1 cellular context compared by ENCODE assay signal in the genomic region with DNA sequence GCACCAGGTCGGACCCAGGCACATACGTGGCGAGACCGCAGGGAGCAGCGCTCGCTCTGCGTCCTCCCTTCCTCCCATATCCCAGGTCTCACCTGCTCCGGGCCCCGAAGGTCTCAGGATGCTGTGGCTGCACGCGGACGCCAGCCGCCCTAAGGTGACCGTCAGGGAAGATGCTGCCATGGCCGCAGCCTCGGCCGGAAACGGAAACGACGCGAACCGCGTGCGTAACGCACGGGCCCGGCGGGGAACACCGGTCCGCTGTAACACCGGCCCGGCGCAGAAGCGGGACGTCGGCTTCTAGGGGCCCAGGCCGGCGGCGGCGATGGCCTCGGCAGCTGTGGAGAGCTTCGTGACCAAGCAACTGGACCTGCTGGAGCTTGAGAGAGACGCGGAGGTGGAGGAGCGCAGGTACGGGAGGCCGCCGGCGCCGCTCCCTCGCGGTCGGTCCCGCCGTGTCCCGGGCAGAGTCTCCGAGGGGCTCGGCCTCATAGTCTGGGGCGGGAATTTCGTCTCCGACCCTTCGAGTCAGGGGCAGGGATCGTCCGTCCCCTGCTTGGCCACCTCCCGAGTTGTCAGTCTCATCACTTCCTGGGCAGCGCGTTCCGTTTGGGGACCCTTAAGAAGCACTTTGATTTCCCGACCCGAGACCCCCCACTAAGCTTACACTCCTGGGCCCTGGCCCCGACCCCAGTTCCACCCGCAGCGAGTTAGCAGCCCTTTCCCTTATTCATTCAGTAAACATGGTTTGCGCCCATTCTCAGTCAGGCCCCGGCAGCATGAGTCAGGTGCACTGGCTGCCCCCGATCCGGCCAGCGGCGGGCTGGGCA.
A peak's percentile ranks its signal among the peaks of the same experiment; 100 is the strongest.
TF ChIP-seq lines count a peak whose summit lies in the region.

A gene (plus strand): TSS at position 261 of the 827 bp plus-strand sequence. CDS start 62 bp downstream, at position 323.
A gene (minus strand): TSS at position 202 of the 827 bp plus-strand sequence. CDS start 22 bp downstream, at position 180.

TF ChIP-seq in HepG2, 621 proteins besides CTCF, POLR2A, EP300 and RAD21 (continued from another document and continues in another):
- TF ChIP-seq, protein P1, sequence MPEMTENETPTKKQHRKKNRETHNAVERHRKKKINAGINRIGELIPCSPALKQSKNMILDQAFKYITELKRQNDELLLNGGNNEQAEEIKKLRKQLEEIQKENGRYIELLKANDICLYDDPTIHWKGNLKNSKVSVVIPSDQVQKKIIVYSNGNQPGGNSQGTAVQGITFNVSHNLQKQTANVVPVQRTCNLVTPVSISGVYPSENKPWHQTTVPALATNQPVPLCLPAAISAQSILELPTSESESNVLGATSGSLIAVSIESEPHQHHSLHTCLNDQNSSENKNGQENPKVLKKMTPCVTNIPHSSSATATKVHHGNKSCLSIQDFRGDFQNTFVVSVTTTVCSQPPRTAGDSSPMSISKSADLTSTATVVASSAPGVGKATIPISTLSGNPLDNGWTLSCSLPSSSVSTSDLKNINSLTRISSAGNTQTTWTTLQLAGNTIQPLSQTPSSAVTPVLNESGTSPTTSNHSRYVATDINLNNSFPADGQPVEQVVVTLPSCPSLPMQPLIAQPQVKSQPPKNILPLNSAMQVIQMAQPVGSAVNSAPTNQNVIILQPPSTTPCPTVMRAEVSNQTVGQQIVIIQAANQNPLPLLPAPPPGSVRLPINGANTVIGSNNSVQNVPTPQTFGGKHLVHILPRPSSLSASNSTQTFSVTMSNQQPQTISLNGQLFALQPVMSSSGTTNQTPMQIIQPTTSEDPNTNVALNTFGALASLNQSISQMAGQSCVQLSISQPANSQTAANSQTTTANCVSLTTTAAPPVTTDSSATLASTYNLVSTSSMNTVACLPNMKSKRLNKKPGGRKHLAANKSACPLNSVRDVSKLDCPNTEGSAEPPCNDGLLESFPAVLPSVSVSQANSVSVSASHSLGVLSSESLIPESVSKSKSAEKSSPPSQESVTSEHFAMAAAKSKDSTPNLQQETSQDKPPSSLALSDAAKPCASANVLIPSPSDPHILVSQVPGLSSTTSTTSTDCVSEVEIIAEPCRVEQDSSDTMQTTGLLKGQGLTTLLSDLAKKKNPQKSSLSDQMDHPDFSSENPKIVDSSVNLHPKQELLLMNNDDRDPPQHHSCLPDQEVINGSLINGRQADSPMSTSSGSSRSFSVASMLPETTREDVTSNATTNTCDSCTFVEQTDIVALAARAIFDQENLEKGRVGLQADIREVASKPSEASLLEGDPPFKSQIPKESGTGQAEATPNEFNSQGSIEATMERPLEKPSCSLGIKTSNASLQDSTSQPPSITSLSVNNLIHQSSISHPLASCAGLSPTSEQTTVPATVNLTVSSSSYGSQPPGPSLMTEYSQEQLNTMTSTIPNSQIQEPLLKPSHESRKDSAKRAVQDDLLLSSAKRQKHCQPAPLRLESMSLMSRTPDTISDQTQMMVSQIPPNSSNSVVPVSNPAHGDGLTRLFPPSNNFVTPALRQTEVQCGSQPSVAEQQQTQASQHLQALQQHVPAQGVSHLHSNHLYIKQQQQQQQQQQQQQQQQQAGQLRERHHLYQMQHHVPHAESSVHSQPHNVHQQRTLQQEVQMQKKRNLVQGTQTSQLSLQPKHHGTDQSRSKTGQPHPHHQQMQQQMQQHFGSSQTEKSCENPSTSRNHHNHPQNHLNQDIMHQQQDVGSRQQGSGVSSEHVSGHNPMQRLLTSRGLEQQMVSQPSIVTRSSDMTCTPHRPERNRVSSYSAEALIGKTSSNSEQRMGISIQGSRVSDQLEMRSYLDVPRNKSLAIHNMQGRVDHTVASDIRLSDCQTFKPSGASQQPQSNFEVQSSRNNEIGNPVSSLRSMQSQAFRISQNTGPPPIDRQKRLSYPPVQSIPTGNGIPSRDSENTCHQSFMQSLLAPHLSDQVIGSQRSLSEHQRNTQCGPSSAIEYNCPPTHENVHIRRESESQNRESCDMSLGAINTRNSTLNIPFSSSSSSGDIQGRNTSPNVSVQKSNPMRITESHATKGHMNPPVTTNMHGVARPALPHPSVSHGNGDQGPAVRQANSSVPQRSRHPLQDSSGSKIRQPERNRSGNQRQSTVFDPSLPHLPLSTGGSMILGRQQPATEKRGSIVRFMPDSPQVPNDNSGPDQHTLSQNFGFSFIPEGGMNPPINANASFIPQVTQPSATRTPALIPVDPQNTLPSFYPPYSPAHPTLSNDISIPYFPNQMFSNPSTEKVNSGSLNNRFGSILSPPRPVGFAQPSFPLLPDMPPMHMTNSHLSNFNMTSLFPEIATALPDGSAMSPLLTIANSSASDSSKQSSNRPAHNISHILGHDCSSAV (CRISPR knock-in tag; IDR thresholded peaks at IDR 0.05; ENCODE audit: borderline replicate concordance) = no peak
- peak; percentile 87 for TF ChIP-seq STAT5B (CRISPR knock-in tag; IDR thresholded peaks at IDR 0.05)
- TF ChIP-seq CHD4 (IDR thresholded peaks at IDR 0.05; ENCODE audit: borderline replicate concordance, low read length) = no peak
- peak; percentile 99 for TF ChIP-seq YEATS2 (CRISPR knock-in tag; IDR thresholded peaks at IDR 0.05; ENCODE audit: borderline replicate concordance)
- TF ChIP-seq PAF1 (CRISPR knock-in tag; IDR thresholded peaks at IDR 0.05) = no peak
- peak; percentile 92 for TF ChIP-seq RBFOX2 (IDR thresholded peaks at IDR 0.05; ENCODE audit: low read depth, low read length)
- TF ChIP-seq FOXP1 (IDR thresholded peaks at IDR 0.05) = no peak
- no peak for TF ChIP-seq FOXP1 (CRISPR knock-in tag; IDR thresholded peaks at IDR 0.05)
- TF ChIP-seq PITX1 (CRISPR knock-in tag; IDR thresholded peaks at IDR 0.05) = peak; percentile 80; the same call in 1 of the 2 replicates
- TF ChIP-seq ZNF552 (CRISPR knock-in tag; IDR thresholded peaks at IDR 0.05; ENCODE audit: borderline replicate concordance) = peak; percentile 86
- peak; percentile 7; the same call in 1 of the 2 replicates for TF ChIP-seq MTF2 (CRISPR knock-in tag; IDR thresholded peaks at IDR 0.05; ENCODE audit: borderline replicate concordance)
- TF ChIP-seq ZNF367 (CRISPR knock-in tag; IDR thresholded peaks at IDR 0.05; ENCODE audit: borderline replicate concordance) = peak; percentile 88
- peak; percentile 59; the same call in 1 of the 2 replicates for TF ChIP-seq PAX8 (CRISPR knock-in tag; IDR thresholded peaks at IDR 0.05; ENCODE audit: borderline replicate concordance)
- no peak for TF ChIP-seq ZNF460 (CRISPR knock-in tag; IDR thresholded peaks at IDR 0.05; ENCODE audit: borderline replicate concordance)
- TF ChIP-seq, protein P2, sequence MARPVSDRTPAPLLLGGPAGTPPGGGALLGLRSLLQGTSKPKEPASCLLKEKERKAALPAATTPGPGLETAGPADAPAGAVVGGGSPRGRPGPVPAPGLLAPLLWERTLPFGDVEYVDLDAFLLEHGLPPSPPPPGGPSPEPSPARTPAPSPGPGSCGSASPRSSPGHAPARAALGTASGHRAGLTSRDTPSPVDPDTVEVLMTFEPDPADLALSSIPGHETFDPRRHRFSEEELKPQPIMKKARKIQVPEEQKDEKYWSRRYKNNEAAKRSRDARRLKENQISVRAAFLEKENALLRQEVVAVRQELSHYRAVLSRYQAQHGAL (CRISPR knock-in tag; IDR thresholded peaks at IDR 0.05; ENCODE audit: not compliant biosample characterization) = no peak
- TF ChIP-seq NAIF1 (CRISPR knock-in tag; IDR thresholded peaks at IDR 0.05; ENCODE audit: borderline replicate concordance) = peak; percentile 67; the same call in 1 of the 2 replicates
- TF ChIP-seq, protein P3, sequence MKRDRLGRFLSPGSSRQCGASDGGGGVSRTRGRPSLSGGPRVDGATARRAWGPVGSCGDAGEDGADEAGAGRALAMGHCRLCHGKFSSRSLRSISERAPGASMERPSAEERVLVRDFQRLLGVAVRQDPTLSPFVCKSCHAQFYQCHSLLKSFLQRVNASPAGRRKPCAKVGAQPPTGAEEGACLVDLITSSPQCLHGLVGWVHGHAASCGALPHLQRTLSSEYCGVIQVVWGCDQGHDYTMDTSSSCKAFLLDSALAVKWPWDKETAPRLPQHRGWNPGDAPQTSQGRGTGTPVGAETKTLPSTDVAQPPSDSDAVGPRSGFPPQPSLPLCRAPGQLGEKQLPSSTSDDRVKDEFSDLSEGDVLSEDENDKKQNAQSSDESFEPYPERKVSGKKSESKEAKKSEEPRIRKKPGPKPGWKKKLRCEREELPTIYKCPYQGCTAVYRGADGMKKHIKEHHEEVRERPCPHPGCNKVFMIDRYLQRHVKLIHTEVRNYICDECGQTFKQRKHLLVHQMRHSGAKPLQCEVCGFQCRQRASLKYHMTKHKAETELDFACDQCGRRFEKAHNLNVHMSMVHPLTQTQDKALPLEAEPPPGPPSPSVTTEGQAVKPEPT (CRISPR knock-in tag; IDR thresholded peaks at IDR 0.05; ENCODE audit: low read depth) = no peak
- TF ChIP-seq MBD4 (IDR thresholded peaks at IDR 0.05; ENCODE audit: borderline replicate concordance, low read length) = no peak
- TF ChIP-seq, protein P4, sequence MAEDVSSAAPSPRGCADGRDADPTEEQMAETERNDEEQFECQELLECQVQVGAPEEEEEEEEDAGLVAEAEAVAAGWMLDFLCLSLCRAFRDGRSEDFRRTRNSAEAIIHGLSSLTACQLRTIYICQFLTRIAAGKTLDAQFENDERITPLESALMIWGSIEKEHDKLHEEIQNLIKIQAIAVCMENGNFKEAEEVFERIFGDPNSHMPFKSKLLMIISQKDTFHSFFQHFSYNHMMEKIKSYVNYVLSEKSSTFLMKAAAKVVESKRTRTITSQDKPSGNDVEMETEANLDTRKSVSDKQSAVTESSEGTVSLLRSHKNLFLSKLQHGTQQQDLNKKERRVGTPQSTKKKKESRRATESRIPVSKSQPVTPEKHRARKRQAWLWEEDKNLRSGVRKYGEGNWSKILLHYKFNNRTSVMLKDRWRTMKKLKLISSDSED (CRISPR knock-in tag; IDR thresholded peaks at IDR 0.05) = peak; percentile 91; the same call in 1 of the 2 replicates
- peak; percentile 88 for TF ChIP-seq ZNF446 (CRISPR knock-in tag; IDR thresholded peaks at IDR 0.05)
- TF ChIP-seq SKI (IDR thresholded peaks at IDR 0.05; ENCODE audit: partially characterized antibody) = peak; percentile 45
- TF ChIP-seq FOXJ3 (CRISPR knock-in tag; IDR thresholded peaks at IDR 0.05; ENCODE audit: borderline replicate concordance) = peak; percentile 77; the same call in 1 of the 2 replicates
- peak; percentile 89 for TF ChIP-seq KDM3A (CRISPR knock-in tag; IDR thresholded peaks at IDR 0.05; ENCODE audit: low read depth)
- peak; percentile 76; the same call in 1 of the 2 replicates for TF ChIP-seq ZNF124 (CRISPR knock-in tag; IDR thresholded peaks at IDR 0.05)
- TF ChIP-seq, protein P5, sequence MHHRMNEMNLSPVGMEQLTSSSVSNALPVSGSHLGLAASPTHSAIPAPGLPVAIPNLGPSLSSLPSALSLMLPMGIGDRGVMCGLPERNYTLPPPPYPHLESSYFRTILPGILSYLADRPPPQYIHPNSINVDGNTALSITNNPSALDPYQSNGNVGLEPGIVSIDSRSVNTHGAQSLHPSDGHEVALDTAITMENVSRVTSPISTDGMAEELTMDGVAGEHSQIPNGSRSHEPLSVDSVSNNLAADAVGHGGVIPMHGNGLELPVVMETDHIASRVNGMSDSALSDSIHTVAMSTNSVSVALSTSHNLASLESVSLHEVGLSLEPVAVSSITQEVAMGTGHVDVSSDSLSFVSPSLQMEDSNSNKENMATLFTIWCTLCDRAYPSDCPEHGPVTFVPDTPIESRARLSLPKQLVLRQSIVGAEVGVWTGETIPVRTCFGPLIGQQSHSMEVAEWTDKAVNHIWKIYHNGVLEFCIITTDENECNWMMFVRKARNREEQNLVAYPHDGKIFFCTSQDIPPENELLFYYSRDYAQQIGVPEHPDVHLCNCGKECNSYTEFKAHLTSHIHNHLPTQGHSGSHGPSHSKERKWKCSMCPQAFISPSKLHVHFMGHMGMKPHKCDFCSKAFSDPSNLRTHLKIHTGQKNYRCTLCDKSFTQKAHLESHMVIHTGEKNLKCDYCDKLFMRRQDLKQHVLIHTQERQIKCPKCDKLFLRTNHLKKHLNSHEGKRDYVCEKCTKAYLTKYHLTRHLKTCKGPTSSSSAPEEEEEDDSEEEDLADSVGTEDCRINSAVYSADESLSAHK (CRISPR knock-in tag; IDR thresholded peaks at IDR 0.05; ENCODE audit: borderline replicate concordance) = no peak
- peak; percentile 88 for TF ChIP-seq KLF12 (CRISPR knock-in tag; IDR thresholded peaks at IDR 0.05; ENCODE audit: borderline replicate concordance)
- TF ChIP-seq, protein P6, sequence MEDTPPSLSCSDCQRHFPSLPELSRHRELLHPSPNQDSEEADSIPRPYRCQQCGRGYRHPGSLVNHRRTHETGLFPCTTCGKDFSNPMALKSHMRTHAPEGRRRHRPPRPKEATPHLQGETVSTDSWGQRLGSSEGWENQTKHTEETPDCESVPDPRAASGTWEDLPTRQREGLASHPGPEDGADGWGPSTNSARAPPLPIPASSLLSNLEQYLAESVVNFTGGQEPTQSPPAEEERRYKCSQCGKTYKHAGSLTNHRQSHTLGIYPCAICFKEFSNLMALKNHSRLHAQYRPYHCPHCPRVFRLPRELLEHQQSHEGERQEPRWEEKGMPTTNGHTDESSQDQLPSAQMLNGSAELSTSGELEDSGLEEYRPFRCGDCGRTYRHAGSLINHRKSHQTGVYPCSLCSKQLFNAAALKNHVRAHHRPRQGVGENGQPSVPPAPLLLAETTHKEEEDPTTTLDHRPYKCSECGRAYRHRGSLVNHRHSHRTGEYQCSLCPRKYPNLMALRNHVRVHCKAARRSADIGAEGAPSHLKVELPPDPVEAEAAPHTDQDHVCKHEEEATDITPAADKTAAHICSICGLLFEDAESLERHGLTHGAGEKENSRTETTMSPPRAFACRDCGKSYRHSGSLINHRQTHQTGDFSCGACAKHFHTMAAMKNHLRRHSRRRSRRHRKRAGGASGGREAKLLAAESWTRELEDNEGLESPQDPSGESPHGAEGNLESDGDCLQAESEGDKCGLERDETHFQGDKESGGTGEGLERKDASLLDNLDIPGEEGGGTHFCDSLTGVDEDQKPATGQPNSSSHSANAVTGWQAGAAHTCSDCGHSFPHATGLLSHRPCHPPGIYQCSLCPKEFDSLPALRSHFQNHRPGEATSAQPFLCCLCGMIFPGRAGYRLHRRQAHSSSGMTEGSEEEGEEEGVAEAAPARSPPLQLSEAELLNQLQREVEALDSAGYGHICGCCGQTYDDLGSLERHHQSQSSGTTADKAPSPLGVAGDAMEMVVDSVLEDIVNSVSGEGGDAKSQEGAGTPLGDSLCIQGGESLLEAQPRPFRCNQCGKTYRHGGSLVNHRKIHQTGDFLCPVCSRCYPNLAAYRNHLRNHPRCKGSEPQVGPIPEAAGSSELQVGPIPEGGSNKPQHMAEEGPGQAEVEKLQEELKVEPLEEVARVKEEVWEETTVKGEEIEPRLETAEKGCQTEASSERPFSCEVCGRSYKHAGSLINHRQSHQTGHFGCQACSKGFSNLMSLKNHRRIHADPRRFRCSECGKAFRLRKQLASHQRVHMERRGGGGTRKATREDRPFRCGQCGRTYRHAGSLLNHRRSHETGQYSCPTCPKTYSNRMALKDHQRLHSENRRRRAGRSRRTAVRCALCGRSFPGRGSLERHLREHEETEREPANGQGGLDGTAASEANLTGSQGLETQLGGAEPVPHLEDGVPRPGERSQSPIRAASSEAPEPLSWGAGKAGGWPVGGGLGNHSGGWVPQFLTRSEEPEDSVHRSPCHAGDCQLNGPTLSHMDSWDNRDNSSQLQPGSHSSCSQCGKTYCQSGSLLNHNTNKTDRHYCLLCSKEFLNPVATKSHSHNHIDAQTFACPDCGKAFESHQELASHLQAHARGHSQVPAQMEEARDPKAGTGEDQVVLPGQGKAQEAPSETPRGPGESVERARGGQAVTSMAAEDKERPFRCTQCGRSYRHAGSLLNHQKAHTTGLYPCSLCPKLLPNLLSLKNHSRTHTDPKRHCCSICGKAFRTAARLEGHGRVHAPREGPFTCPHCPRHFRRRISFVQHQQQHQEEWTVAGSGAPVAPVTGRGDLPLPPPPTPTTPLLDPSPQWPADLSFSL (CRISPR knock-in tag; IDR thresholded peaks at IDR 0.05) = peak; percentile 60
- 0 out of 2 replicates have a peak, but pooled peaks have one; percentile 63 for TF ChIP-seq ZFP82 (CRISPR knock-in tag; IDR thresholded peaks at IDR 0.05; ENCODE audit: borderline replicate concordance)
- no peak for TF ChIP-seq SIX1 (CRISPR knock-in tag; IDR thresholded peaks at IDR 0.05; ENCODE audit: borderline replicate concordance)
- TF ChIP-seq TARDBP (CRISPR knock-in tag; IDR thresholded peaks at IDR 0.05) = peak; percentile 92
- peak; percentile 75 for TF ChIP-seq SP2 (CRISPR knock-in tag; IDR thresholded peaks at IDR 0.05)
